In genomic region chr3:40287248-40287647, GRCh38 we compare ENCODE assay signal across 15 cellular contexts. TPM values are rescaled to one million over a fixed set of nuclear protein-coding genes. Genes with fewer than 3 reads are reported as not detected.
A peak's percentile ranks its signal among the peaks of the same experiment; 100 is the strongest.
DNase-seq lines count a peak whose midpoint lies in the region; ATAC-seq and TF ChIP-seq lines count a peak whose summit lies in the region.
"Had no signal": no experiment of that assay in that cellular context is flagged by ENCODE, and none has a peak within 500 bp of the region (broad histone marks: within the 10 kb centered on the region; RNA-seq: fewer than 3 reads in every experiment).

No MANE protein-coding gene starts in this region.

- no peaks in the 10 kb centered on the region for H3K36me3 ChIP-seq in BE2C

- no peaks in the 10 kb centered on the region for H3K9me3 ChIP-seq in BE2C
- H3K9me3 ChIP-seq: Caco-2 had no signal

- no peaks in the 10 kb centered on the region for H3K27me3 ChIP-seq in BE2C
- H3K27me3 ChIP-seq: BLaER1 treated with 17β-estradiol and CSF1 and Interleukin-3, amounts not matched to agents 10 nM and 100 nM had no signal

- no peaks in the 10 kb centered on the region for H3K9me3 Mint-ChIP-seq in activated T-helper 17 cell treated with anti-CD3 and anti-CD28 coated beads, Interleukin-2, amount 50 U/mL, for 72 hours
- H3K9me3 Mint-ChIP-seq: CD4-positive, alpha-beta T cell had no signal

- ATAC-seq in GM18868 (IDR thresholded peaks at IDR 0.05; ENCODE audit: unreplicated experiment) (peak; percentile 67), GM18870 (IDR thresholded peaks at IDR 0.05; ENCODE audit: unreplicated experiment) (no peak), GM19324 (IDR thresholded peaks at IDR 0.05; ENCODE audit: low FRiP score, unreplicated experiment) (no peak)
- ATAC-seq in activated T-helper 17 cell treated with anti-CD3 and anti-CD28 coated beads, Interleukin-2, amount 50 U/mL, for 72 hours (replicated peaks): peak; percentile 57
- ATAC-seq: CD8-positive, alpha-beta T cell had no signal

- no peaks in the 10 kb centered on the region for H3K27me3 Mint-ChIP-seq in activated T-helper 17 cell treated with anti-CD3 and anti-CD28 coated beads, Interleukin-2, amount 50 U/mL, for 72 hours
- H3K27me3 Mint-ChIP-seq: CD4-positive, alpha-beta T cell had no signal

- DNase-seq in epithelial cell of esophagus (ENCODE audit: low read depth): peak; percentile 24
- DNase-seq in BE2C: no peak
- DNase-seq: 8988T; ACHN; Caco-2; Calu3; CD4-positive, alpha-beta T cell; CD8-positive, alpha-beta T cell; DMS79 treated with DMSO at 0.1 percent for 48 hours; GF-D8 had no signal

- no peak overlapping the region for H3K4me3 Mint-ChIP-seq in activated T-helper 17 cell treated with anti-CD3 and anti-CD28 coated beads, Interleukin-2, amount 50 U/mL, for 72 hours
- H3K4me3 Mint-ChIP-seq: CD4-positive, alpha-beta T cell; CD8-positive, alpha-beta T cell had no signal

- H3K4me1 ChIP-seq in BE2C: no peaks in the 10 kb centered on the region
- H3K4me1 ChIP-seq: BLaER1 treated with 17β-estradiol and CSF1 and Interleukin-3, amounts not matched to agents 10 nM and 100 nM had no signal

- TF ChIP-seq CTCF in epithelial cell of esophagus (IDR thresholded peaks at IDR 0.05; ENCODE audit: insufficient read depth, low read depth, low read length, missing control alignments) (no peak), BE2C (IDR thresholded peaks at IDR 0.05; ENCODE audit: low read depth, low read length) (no peak)

- H3K27ac Mint-ChIP-seq in activated T-helper 17 cell treated with anti-CD3 and anti-CD28 coated beads, Interleukin-2, amount 50 U/mL, for 72 hours: no peak overlapping the region
- H3K27ac Mint-ChIP-seq: CD4-positive, alpha-beta T cell; CD8-positive, alpha-beta T cell had no signal

- H3K36me3 Mint-ChIP-seq in activated T-helper 17 cell treated with anti-CD3 and anti-CD28 coated beads, Interleukin-2, amount 50 U/mL, for 72 hours (ENCODE audit: low read depth): no peaks in the 10 kb centered on the region

- peaks cover 14% of the 10 kb centered on the region for H3K4me1 Mint-ChIP-seq in activated T-helper 17 cell treated with anti-CD3 and anti-CD28 coated beads, Interleukin-2, amount 50 U/mL, for 72 hours

- H3K4me3 ChIP-seq in epithelial cell of esophagus (ENCODE audit: low read length) (no peak overlapping the region), BE2C (ENCODE audit: low read depth, low read length) (no peak overlapping the region)
- H3K4me3 ChIP-seq: BLaER1 treated with 17β-estradiol and CSF1 and Interleukin-3, amounts not matched to agents 10 nM and 100 nM had no signal

RNA-seq across cellular contexts. Expression of gene EIF1B, which starts 22.3 kb away (rescaled TPM):
- 10 to 100 TPM; 36.3 to 36.8 TPM for total RNA-seq in activated T-helper 17 cell treated with anti-CD3 and anti-CD28 coated beads, Interleukin-2, amount 50 U/mL, for 72 hours
- polyA plus RNA-seq in BE2C (2012; ENCODE audit: insufficient read depth, insufficient read length, low read depth): 29.7 TPM

Comparison
In these comparisons a context has a peak if more than half of its experiments do, and no peak if none do; other contexts are left out.
1. ATAC-seq: peak in GM18868 (single experiment) and activated T-helper 17 cell treated with anti-CD3 and anti-CD28 coated beads, Interleukin-2, amount 50 U/mL, for 72 hours (single experiment); none in GM18870 (single experiment) and GM19324 (single experiment).